In the genomic region with DNA sequence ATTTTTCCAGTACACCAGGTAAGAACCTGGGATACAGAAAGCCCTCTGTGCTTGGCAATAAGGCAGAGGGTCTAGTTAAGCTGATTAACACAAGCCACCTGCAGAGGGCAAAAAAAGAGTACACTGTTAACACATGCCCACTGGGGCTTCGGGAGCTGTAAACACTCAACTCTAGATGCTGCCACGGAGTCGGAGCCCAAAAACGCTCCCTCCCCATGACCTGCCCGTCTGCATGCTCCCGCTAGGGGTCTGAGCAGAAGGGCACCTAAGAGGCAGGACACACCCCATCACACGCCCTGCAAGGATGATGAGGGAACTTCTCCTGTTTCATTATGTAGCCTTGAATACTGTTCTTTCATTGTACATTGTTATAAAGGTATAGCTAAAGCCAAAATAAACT, we compare ENCODE assay signal across 15 cellular contexts.
"Had no signal": no experiment of that assay in that cellular context is flagged by ENCODE, and none has a peak within 500 bp of the region (broad histone marks: within the 10 kb centered on the region; RNA-seq: fewer than 3 reads in every experiment).

No MANE protein-coding gene starts in this region.

- H3K4me3 ChIP-seq: adrenal gland, transverse colon, vagina had no signal

- H3K36me3 Mint-ChIP-seq: activated naive CD4-positive, alpha-beta T cell treated with anti-CD3 and anti-CD28 coated beads, Interleukin-2, amount 50 U/mL, for 24 hours; naive thymus-derived CD8-positive, alpha-beta T cell; stimulated activated naive B cell treated with anti-CD40 and anti-IgM and Interleukin-4, amounts not matched to agents 10 μg/mL and 1 μg/mL and 100 μg/mL, for 72 hours had no signal

- H3K36me3 ChIP-seq: adrenal gland, neutrophil, transverse colon, vagina had no signal

- H3K27me3 Mint-ChIP-seq: activated CD4-positive, alpha-beta T cell treated with anti-CD3 and anti-CD28 coated beads for 36 hours; activated CD8-positive, alpha-beta T cell treated with anti-CD3 and anti-CD28 coated beads for 36 hours; activated naive CD4-positive, alpha-beta T cell treated with anti-CD3 and anti-CD28 coated beads, Interleukin-2, amount 50 U/mL, for 24 hours; naive thymus-derived CD8-positive, alpha-beta T cell; stimulated activated naive B cell treated with anti-CD40 and anti-IgM and Interleukin-4, amounts not matched to agents 10 μg/mL and 1 μg/mL and 100 μg/mL, for 72 hours had no signal

- H3K4me3 Mint-ChIP-seq: activated CD4-positive, alpha-beta T cell treated with anti-CD3 and anti-CD28 coated beads for 36 hours; activated CD8-positive, alpha-beta T cell treated with anti-CD3 and anti-CD28 coated beads for 36 hours; activated naive CD4-positive, alpha-beta T cell treated with anti-CD3 and anti-CD28 coated beads, Interleukin-2, amount 50 U/mL, for 24 hours; activated T-cell treated with anti-CD3 and anti-CD28 coated beads, Interleukin-2, amount 50 U/mL, for 4 hours; naive thymus-derived CD8-positive, alpha-beta T cell; stimulated activated naive B cell treated with anti-CD40 and anti-IgM and Interleukin-4, amounts not matched to agents 10 μg/mL and 1 μg/mL and 100 μg/mL, for 72 hours had no signal

- H3K27ac ChIP-seq: adrenal gland, neutrophil, transverse colon, vagina, VCaP had no signal

- H3K4me1 Mint-ChIP-seq: activated CD4-positive, alpha-beta T cell treated with anti-CD3 and anti-CD28 coated beads for 36 hours; activated naive CD4-positive, alpha-beta T cell treated with anti-CD3 and anti-CD28 coated beads, Interleukin-2, amount 50 U/mL, for 24 hours; naive thymus-derived CD8-positive, alpha-beta T cell; stimulated activated naive B cell treated with anti-CD40 and anti-IgM and Interleukin-4, amounts not matched to agents 10 μg/mL and 1 μg/mL and 100 μg/mL, for 72 hours had no signal

- H3K4me1 ChIP-seq: adrenal gland, transverse colon, vagina had no signal

- H3K27ac Mint-ChIP-seq: activated CD4-positive, alpha-beta T cell treated with anti-CD3 and anti-CD28 coated beads for 36 hours; activated CD8-positive, alpha-beta T cell treated with anti-CD3 and anti-CD28 coated beads for 36 hours; activated naive CD4-positive, alpha-beta T cell treated with anti-CD3 and anti-CD28 coated beads, Interleukin-2, amount 50 U/mL, for 24 hours; naive thymus-derived CD8-positive, alpha-beta T cell; stimulated activated naive B cell treated with anti-CD40 and anti-IgM and Interleukin-4, amounts not matched to agents 10 μg/mL and 1 μg/mL and 100 μg/mL, for 72 hours had no signal

- H3K9me3 ChIP-seq: adrenal gland, neutrophil, transverse colon, vagina had no signal

- ATAC-seq: activated CD4-positive, alpha-beta T cell treated with anti-CD3 and anti-CD28 coated beads for 36 hours; activated CD8-positive, alpha-beta T cell treated with anti-CD3 and anti-CD28 coated beads for 36 hours; activated T-cell treated with anti-CD3 and anti-CD28 coated beads, Interleukin-2, amount 50 U/mL, for 4 hours; esophagus mucosa; naive thymus-derived CD8-positive, alpha-beta T cell; stimulated activated naive B cell treated with anti-CD40 and anti-IgM and Interleukin-4, amounts not matched to agents 10 μg/mL and 1 μg/mL and 100 μg/mL, for 72 hours had no signal

- H3K27me3 ChIP-seq: adrenal gland, neutrophil, transverse colon, vagina had no signal

- DNase-seq: activated CD4-positive, alpha-beta T cell treated with anti-CD3 and anti-CD28 coated beads for 36 hours; activated CD8-positive, alpha-beta T cell treated with anti-CD3 and anti-CD28 coated beads for 36 hours; activated effector memory CD4-positive, alpha-beta T cell treated with Interleukin-2 at 50 U/mL for 16 hours; activated T-cell treated with anti-CD3 and anti-CD28 coated beads, Interleukin-2, amount 50 U/mL, for 4 hours; adrenal gland; mesenchymal stem cell; naive thymus-derived CD8-positive, alpha-beta T cell; stimulated activated CD4-positive, alpha-beta T cell treated with anti-CD3 and anti-CD28 coated beads, Interleukin-2, amount 100 ng/mL, for 48 hours; stimulated activated naive B cell treated with anti-CD40 and anti-IgM and Interleukin-4, amounts not matched to agents 10 μg/mL and 1 μg/mL and 100 μg/mL, for 72 hours; transverse colon had no signal
